1 cellular context compared by ENCODE assay signal in the genomic region with DNA sequence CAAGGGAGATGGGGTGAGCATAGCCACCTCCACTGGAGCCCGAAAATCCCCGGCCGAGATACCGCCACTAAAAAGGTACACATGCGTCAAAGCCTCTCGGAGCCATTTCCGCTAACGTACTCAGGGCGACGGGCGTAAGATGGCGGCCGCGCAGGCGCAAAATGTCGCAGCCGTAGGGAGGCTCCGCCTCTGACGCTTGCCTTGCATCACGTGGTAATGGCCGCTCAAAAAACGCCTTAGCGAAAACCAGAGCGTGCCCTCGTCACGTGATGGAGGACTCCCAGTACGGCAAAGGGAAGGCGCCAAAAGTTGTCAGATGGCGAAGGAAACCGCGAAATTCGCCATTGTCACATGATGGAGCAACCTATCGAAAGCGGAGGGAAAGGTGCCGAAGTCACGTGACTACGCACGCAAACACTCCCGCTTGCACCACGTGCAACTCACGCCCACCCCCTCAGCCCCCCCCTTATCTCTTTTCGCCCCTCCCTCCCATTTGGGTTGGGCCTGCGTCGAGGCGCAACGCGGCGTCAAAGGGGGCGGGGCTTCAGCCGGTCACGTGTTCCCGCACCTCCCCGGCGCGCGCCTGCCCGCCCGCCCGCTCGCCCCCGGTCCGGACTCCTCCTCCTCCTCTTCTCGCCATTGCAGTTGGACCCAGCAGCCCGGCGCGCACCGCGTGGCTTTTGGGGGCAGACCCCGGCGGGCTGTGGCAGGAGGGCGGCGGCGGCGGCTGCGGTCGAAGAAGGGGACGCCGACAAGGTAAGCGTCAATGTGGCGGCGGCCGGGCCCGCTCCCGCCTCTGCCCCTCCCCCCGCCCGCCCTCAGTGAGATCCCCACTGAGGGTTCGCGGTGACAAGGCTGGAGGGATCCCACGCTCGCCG.
A peak's percentile ranks its signal among the peaks of the same experiment; 100 is the strongest.
TF ChIP-seq lines count a peak whose summit lies in the region.

A gene (plus strand): TSS at position 615 of the 878 bp plus-strand sequence. CDS start 16,260 bp downstream, outside the sequence.

TF ChIP-seq in K562, 482 proteins besides CTCF, POLR2A, EP300 and RAD21 (continued from another document and continues in another):
- TF ChIP-seq, protein P1, sequence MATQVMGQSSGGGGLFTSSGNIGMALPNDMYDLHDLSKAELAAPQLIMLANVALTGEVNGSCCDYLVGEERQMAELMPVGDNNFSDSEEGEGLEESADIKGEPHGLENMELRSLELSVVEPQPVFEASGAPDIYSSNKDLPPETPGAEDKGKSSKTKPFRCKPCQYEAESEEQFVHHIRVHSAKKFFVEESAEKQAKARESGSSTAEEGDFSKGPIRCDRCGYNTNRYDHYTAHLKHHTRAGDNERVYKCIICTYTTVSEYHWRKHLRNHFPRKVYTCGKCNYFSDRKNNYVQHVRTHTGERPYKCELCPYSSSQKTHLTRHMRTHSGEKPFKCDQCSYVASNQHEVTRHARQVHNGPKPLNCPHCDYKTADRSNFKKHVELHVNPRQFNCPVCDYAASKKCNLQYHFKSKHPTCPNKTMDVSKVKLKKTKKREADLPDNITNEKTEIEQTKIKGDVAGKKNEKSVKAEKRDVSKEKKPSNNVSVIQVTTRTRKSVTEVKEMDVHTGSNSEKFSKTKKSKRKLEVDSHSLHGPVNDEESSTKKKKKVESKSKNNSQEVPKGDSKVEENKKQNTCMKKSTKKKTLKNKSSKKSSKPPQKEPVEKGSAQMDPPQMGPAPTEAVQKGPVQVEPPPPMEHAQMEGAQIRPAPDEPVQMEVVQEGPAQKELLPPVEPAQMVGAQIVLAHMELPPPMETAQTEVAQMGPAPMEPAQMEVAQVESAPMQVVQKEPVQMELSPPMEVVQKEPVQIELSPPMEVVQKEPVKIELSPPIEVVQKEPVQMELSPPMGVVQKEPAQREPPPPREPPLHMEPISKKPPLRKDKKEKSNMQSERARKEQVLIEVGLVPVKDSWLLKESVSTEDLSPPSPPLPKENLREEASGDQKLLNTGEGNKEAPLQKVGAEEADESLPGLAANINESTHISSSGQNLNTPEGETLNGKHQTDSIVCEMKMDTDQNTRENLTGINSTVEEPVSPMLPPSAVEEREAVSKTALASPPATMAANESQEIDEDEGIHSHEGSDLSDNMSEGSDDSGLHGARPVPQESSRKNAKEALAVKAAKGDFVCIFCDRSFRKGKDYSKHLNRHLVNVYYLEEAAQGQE (CRISPR knock-in tag; IDR thresholded peaks at IDR 0.05; ENCODE audit: low read depth) = peak; percentile 79; the same call in 1 of the 2 replicates
- TF ChIP-seq GATA2 (CRISPR knock-in tag; IDR thresholded peaks at IDR 0.05) (peak; percentile 22; the same call in 1 of the 2 replicates), MYC (IDR thresholded peaks at IDR 0.05; ENCODE audit: low read depth, low read length) (peak; percentile 93), MYC (CRISPR knock-in tag; IDR thresholded peaks at IDR 0.05; ENCODE audit: borderline replicate concordance, low read depth) (peak; percentile 32; the same call in 1 of the 2 replicates), IFI16 (CRISPR knock-in tag; IDR thresholded peaks at IDR 0.05) (no peak), ZZZ3 (IDR thresholded peaks at IDR 0.05) (no peak), HMGN3 (IDR thresholded peaks at IDR 0.05; ENCODE audit: borderline replicate concordance, extremely low read depth, insufficient read length, low read depth, low read length) (peak; percentile 15), CBFA2T2 (conservative IDR thresholded peaks at IDR 0.05) (peak; percentile 99), RBM15 (IDR thresholded peaks at IDR 0.05; ENCODE audit: insufficient read depth, low read length) (no peak), NR2C2 (CRISPR knock-in tag; IDR thresholded peaks at IDR 0.05) (peak; percentile 85; the same call in 1 of the 2 replicates), NR2C2 (tag; IDR thresholded peaks at IDR 0.05) (peak; percentile 91), HDGF (IDR thresholded peaks at IDR 0.05) (no peak), KHSRP (IDR thresholded peaks at IDR 0.05) (no peak), CBX2 (IDR thresholded peaks at IDR 0.05; ENCODE audit: insufficient read depth, low read length, poor library complexity, severe bottlenecking) (no peak), YY1 (IDR thresholded peaks at IDR 0.05; ENCODE audit: borderline replicate concordance in 1 of 3, control insufficient read depth in 1 of 3, extremely low read depth in 1 of 3, insufficient read depth in 3 of 3, insufficient read length in 1 of 3, insufficient replicate concordance in 2 of 3, low read depth in 1 of 3, low read length in 2 of 3) (peak; percentile 97 to 99 (median 98)), ZNF444 (CRISPR knock-in tag; IDR thresholded peaks at IDR 0.05) (no peak), TCFL5 (CRISPR knock-in tag; conservative IDR thresholded peaks at IDR 0.05) (peak; percentile 71; the same call in 1 of the 2 replicates), ZNF175 (CRISPR knock-in tag; IDR thresholded peaks at IDR 0.05; ENCODE audit: low read depth) (peak; percentile 86), ZFP30 (CRISPR knock-in tag; IDR thresholded peaks at IDR 0.05; ENCODE audit: borderline replicate concordance) (no peak), SRSF3 (IDR thresholded peaks at IDR 0.05; ENCODE audit: insufficient read depth, low read length) (no peak), ILK (tag; IDR thresholded peaks at IDR 0.05; ENCODE audit: borderline replicate concordance, low read depth) (no peak), ZBTB1 (CRISPR knock-in tag; IDR thresholded peaks at IDR 0.05; ENCODE audit: borderline replicate concordance, low read depth) (peak; percentile 67; the same call in 1 of the 2 replicates), MED1 (CRISPR knock-in tag; IDR thresholded peaks at IDR 0.05; ENCODE audit: borderline replicate concordance) (no peak), ZNF311 (CRISPR knock-in tag; IDR thresholded peaks at IDR 0.05) (peak; percentile 24; the same call in 1 of the 2 replicates), ZNF431 (CRISPR knock-in tag; IDR thresholded peaks at IDR 0.05) (no peak), FOSL1 (tag; conservative IDR thresholded peaks at IDR 0.05) (peak; percentile 70; the same call in 1 of the 2 replicates), KDM4B (IDR thresholded peaks at IDR 0.05; ENCODE audit: borderline replicate concordance in 2 of 2, low read depth in 1 of 2) (peak in 1 of 2 experiments; percentile 90; a peak in 2 of 4 replicates), ZNF347 (CRISPR knock-in tag; IDR thresholded peaks at IDR 0.05; ENCODE audit: low read depth) (no peak), CBX5 (IDR thresholded peaks at IDR 0.05; ENCODE audit: borderline replicate concordance, low read depth) (no peak), ZNF224 (CRISPR knock-in tag; IDR thresholded peaks at IDR 0.05) (no peak), ZNF436 (CRISPR knock-in tag; IDR thresholded peaks at IDR 0.05) (no peak), XRCC4 (IDR thresholded peaks at IDR 0.05; ENCODE audit: extremely low read depth, insufficient read depth, insufficient read length) (no peak), HDAC3 (IDR thresholded peaks at IDR 0.05; ENCODE audit: borderline replicate concordance, partially characterized antibody) (no peak), SP1 (CRISPR knock-in tag; IDR thresholded peaks at IDR 0.05) (peak; percentile 99), MBD2 (IDR thresholded peaks at IDR 0.05; ENCODE audit: borderline replicate concordance, low read depth) (peak; percentile 85), GTF2A2 (tag; IDR thresholded peaks at IDR 0.05) (no peak), ZNF507 (tag; conservative IDR thresholded peaks at IDR 0.05) (no peak), ZKSCAN1 (IDR thresholded peaks at IDR 0.05; ENCODE audit: low read depth, low read length) (peak; percentile 18; the same call in 1 of the 2 replicates), CBX3 (IDR thresholded peaks at IDR 0.05; ENCODE audit: borderline replicate concordance in 1 of 2, low read length in 2 of 2) (peak in 1 of 2 experiments; percentile 96; a peak in 2 of 3 replicates), ZNF77 (CRISPR knock-in tag; IDR thresholded peaks at IDR 0.05) (no peak), FOXA3 (CRISPR knock-in tag; conservative IDR thresholded peaks at IDR 0.05 in 1 of 2, IDR thresholded peaks at IDR 0.05 in 1 of 2) (peak in 1 of 2 experiments; percentile 21; a peak in 2 of 4 replicates)
- TF ChIP-seq, protein P2, sequence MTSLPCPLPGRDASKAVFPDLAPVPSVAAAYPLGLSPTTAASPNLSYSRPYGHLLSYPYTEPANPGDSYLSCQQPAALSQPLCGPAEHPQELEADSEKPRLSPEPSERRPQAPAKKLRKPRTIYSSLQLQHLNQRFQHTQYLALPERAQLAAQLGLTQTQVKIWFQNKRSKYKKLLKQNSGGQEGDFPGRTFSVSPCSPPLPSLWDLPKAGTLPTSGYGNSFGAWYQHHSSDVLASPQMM (CRISPR knock-in tag; IDR thresholded peaks at IDR 0.05) = no peak
- TF ChIP-seq, protein P3, sequence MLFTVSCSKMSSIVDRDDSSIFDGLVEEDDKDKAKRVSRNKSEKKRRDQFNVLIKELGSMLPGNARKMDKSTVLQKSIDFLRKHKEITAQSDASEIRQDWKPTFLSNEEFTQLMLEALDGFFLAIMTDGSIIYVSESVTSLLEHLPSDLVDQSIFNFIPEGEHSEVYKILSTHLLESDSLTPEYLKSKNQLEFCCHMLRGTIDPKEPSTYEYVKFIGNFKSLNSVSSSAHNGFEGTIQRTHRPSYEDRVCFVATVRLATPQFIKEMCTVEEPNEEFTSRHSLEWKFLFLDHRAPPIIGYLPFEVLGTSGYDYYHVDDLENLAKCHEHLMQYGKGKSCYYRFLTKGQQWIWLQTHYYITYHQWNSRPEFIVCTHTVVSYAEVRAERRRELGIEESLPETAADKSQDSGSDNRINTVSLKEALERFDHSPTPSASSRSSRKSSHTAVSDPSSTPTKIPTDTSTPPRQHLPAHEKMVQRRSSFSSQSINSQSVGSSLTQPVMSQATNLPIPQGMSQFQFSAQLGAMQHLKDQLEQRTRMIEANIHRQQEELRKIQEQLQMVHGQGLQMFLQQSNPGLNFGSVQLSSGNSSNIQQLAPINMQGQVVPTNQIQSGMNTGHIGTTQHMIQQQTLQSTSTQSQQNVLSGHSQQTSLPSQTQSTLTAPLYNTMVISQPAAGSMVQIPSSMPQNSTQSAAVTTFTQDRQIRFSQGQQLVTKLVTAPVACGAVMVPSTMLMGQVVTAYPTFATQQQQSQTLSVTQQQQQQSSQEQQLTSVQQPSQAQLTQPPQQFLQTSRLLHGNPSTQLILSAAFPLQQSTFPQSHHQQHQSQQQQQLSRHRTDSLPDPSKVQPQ (CRISPR knock-in tag; IDR thresholded peaks at IDR 0.05; ENCODE audit: borderline replicate concordance) = peak; percentile 91
- TF ChIP-seq, protein P4, sequence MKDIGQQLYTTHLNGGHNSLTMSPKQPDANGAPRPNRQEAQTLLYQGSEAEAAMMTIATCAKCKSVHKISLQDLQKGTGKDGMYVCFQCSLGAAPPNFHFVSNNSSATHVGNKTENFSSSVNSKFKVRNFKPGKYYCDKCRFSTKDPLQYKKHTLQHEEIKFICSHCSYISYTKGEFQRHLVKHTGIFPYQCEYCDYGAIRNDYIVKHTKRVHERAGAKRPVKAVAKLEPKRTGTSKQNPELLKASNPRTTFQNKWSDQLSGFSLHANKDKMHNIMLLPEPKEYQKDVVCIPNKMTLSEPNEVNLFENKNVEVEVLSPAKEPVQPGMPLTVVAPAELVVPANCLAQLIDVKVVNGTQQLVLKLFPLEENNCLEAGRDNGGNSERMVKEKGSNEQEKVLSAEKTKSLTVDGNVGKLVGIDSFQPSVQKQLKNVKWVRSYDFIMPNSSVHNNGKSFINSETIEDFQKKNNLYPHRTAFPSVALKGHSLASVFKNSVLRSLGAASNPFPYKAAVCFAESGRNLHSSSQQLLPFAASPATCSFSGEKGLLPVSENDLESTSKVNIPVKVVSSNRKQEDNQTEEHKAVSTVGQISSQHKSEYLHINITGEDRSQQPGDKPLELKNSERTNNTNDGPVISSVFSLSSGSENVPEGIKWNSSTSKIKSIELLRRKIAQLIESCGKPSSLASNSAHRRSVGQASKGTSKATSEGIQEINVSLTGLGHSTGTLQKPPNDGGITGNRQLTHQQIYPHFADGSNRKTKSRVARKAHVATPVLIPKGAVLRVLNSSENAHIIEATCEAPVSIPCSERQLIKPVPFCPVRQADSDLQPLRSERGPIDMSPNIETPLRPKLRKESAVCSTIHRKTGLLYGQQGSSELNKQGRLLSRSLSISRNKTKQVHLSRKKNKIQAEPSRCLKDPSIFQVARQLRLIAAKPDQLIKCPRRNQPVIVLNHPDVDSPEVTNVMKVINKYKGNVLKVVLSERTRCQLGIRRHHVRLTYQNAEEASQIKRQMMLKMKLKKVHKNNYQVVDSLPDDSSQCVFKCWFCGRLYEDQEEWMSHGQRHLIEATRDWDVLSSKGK (CRISPR knock-in tag; IDR thresholded peaks at IDR 0.05) = no peak
- TF ChIP-seq, protein P5, sequence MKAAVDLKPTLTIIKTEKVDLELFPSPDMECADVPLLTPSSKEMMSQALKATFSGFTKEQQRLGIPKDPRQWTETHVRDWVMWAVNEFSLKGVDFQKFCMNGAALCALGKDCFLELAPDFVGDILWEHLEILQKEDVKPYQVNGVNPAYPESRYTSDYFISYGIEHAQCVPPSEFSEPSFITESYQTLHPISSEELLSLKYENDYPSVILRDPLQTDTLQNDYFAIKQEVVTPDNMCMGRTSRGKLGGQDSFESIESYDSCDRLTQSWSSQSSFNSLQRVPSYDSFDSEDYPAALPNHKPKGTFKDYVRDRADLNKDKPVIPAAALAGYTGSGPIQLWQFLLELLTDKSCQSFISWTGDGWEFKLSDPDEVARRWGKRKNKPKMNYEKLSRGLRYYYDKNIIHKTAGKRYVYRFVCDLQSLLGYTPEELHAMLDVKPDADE (conservative IDR thresholded peaks at IDR 0.05; ENCODE audit: control insufficient read depth, low read depth, low read length) = peak; percentile 90
- TF ChIP-seq, protein P6, sequence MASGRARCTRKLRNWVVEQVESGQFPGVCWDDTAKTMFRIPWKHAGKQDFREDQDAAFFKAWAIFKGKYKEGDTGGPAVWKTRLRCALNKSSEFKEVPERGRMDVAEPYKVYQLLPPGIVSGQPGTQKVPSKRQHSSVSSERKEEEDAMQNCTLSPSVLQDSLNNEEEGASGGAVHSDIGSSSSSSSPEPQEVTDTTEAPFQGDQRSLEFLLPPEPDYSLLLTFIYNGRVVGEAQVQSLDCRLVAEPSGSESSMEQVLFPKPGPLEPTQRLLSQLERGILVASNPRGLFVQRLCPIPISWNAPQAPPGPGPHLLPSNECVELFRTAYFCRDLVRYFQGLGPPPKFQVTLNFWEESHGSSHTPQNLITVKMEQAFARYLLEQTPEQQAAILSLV (tag; IDR thresholded peaks at IDR 0.05) = no peak
- TF ChIP-seq, protein P7, sequence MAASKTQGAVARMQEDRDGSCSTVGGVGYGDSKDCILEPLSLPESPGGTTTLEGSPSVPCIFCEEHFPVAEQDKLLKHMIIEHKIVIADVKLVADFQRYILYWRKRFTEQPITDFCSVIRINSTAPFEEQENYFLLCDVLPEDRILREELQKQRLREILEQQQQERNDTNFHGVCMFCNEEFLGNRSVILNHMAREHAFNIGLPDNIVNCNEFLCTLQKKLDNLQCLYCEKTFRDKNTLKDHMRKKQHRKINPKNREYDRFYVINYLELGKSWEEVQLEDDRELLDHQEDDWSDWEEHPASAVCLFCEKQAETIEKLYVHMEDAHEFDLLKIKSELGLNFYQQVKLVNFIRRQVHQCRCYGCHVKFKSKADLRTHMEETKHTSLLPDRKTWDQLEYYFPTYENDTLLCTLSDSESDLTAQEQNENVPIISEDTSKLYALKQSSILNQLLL (CRISPR knock-in tag; IDR thresholded peaks at IDR 0.05; ENCODE audit: borderline replicate concordance) = no peak
- TF ChIP-seq, protein P8, sequence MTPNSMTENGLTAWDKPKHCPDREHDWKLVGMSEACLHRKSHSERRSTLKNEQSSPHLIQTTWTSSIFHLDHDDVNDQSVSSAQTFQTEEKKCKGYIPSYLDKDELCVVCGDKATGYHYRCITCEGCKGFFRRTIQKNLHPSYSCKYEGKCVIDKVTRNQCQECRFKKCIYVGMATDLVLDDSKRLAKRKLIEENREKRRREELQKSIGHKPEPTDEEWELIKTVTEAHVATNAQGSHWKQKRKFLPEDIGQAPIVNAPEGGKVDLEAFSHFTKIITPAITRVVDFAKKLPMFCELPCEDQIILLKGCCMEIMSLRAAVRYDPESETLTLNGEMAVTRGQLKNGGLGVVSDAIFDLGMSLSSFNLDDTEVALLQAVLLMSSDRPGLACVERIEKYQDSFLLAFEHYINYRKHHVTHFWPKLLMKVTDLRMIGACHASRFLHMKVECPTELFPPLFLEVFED (CRISPR knock-in tag; conservative IDR thresholded peaks at IDR 0.05) = peak; percentile 72; the same call in 1 of the 2 replicates
